Comparison of ENCODE assay signal across 15 cellular contexts in genomic region chr4:47011189-47011518, GRCh38. TPM values are rescaled to one million over a fixed set of nuclear protein-coding genes. Genes with fewer than 3 reads are reported as not detected.
DNase-seq lines count a peak whose midpoint lies in the region; ATAC-seq and TF ChIP-seq lines count a peak whose summit lies in the region.
"Had no signal": no experiment of that assay in that cellular context is flagged by ENCODE, and none has a peak within 500 bp of the region (broad histone marks: within the 10 kb centered on the region; RNA-seq: fewer than 3 reads in every experiment).

No MANE protein-coding gene starts in this region.

- no peaks in the 10 kb centered on the region for H3K9me2 ChIP-seq in SK-N-SH
- H3K9me2 ChIP-seq in MM.1S (replicated peaks; ENCODE audit: insufficient read depth, low read length): no peaks in the 10 kb centered on the region

- H3K9me3 ChIP-seq in SK-N-SH (no peaks in the 10 kb centered on the region), MM.1S (replicated peaks; ENCODE audit: insufficient read depth, low read length) (no peaks in the 10 kb centered on the region)
- no peaks in the 10 kb centered on the region for H3K9me3 ChIP-seq in CD8-positive, alpha-beta memory T cell (ENCODE audit: low read length)
- H3K9me3 ChIP-seq: transverse colon had no signal

- WGBS in SK-N-SH (ENCODE audit: low lambda C conversion rate): 0% methylated on average over 1 of the region's 1 CpG

- H4K20me1 ChIP-seq in SK-N-SH (ENCODE audit: insufficient read depth) (no peaks in the 10 kb centered on the region), MM.1S (ENCODE audit: insufficient read depth, low read length) (no peaks in the 10 kb centered on the region)

- H3F3A ChIP-seq in SK-N-SH (replicated peaks; ENCODE audit: insufficient read depth) (no peaks in the 10 kb centered on the region), MM.1S (ENCODE audit: insufficient read depth, low read length) (no peaks in the 10 kb centered on the region)

- 0 out of 4 replicates have a peak overlapping the region, but pooled peaks of 1 of the 2 experiments have one; percentile 17 for H3K4me3 ChIP-seq in SK-N-SH (ENCODE audit: low read depth in 2 of 2, low read length in 1 of 2)
- H3K4me3 ChIP-seq in CD8-positive, alpha-beta memory T cell (ENCODE audit: low read length): peak overlapping the region; percentile 9
- H3K4me3 ChIP-seq in MM.1S (ENCODE audit: low read length): no peak overlapping the region; the same call in 1 of the 2 replicates
- H3K4me3 ChIP-seq in epithelial cell of proximal tubule (ENCODE audit: low read depth, low read length): peak overlapping the region; percentile 17
- H3K4me3 ChIP-seq: lung, transverse colon had no signal

- H3K4me1 Mint-ChIP-seq in CD8-positive, alpha-beta memory T cell: peaks cover 14 to 28% (median 24%) of the 10 kb centered on the region in 3 donors

- H3K27ac ChIP-seq in SK-N-SH (ENCODE audit: low read depth in 2 of 2, low read length in 1 of 2) (no peak overlapping the region), MM.1S (ENCODE audit: low read length) (no peak overlapping the region), RWPE1 (no peak overlapping the region)
- no peak overlapping the region for H3K27ac ChIP-seq in CD8-positive, alpha-beta memory T cell (ENCODE audit: low read depth, low read length)
- H3K27ac ChIP-seq: transverse colon, VCaP had no signal

- peaks cover 0 to 2% (median 0%) of the 10 kb centered on the region in 3 donors for H3K36me3 Mint-ChIP-seq in CD8-positive, alpha-beta memory T cell

- CTCF ChIA-PET in SK-N-SH (lab: Yijun Ruan, JAX): no interaction called here
- CTCF ChIA-PET in CD8-positive, alpha-beta memory T cell (lab: Charles Lee): interaction anchor here (1.5 kb wide), 1 partner anchor 13 kb away, joined by 3 read pairs; no protein-coding TSS in a partner anchor
- CTCF ChIA-PET in RWPE1 (lab: Yijun Ruan, JAX): interaction anchor here (0.6 to 0.7 kb wide), 2 partner anchors 191 to 316 kb away, joined by 4 to 7 read pairs; no protein-coding TSS in a partner anchor

- TF ChIP-seq EP300 in SK-N-SH (IDR thresholded peaks at IDR 0.05; ENCODE audit: borderline replicate concordance in 1 of 2, low read depth in 1 of 2, low read length in 1 of 2): no peak

- POLR2A ChIA-PET in SK-N-SH (lab: Yijun Ruan, JAX) (no interaction called here), RWPE1 (lab: Yijun Ruan, JAX; ENCODE audit: low non-redundant PET) (no interaction called here)
- POLR2A ChIA-PET in CD8-positive, alpha-beta memory T cell (lab: Charles Lee): no interaction called here

- H3K27me3 ChIP-seq in SK-N-SH (ENCODE audit: insufficient read depth) (no peaks in the 10 kb centered on the region; the same call in 1 of the 2 replicates), MM.1S (replicated peaks; ENCODE audit: insufficient read depth, low read length) (no peaks in the 10 kb centered on the region)
- no peaks in the 10 kb centered on the region for H3K27me3 ChIP-seq in CD8-positive, alpha-beta memory T cell (ENCODE audit: insufficient read depth, low read length, poor library complexity, severe bottlenecking)
- H3K27me3 ChIP-seq: transverse colon had no signal

- H2AFZ ChIP-seq in SK-N-SH (ENCODE audit: low read depth): no peak overlapping the region
- H2AFZ ChIP-seq in MM.1S (ENCODE audit: low read length): peak overlapping the region; percentile 74

- no peaks in the 10 kb centered on the region for H3K4me1 ChIP-seq in SK-N-SH (ENCODE audit: control insufficient read depth in 1 of 2, insufficient read depth in 2 of 2, low read depth in 1 of 2, low read length in 1 of 2)
- H3K4me1 ChIP-seq in CD8-positive, alpha-beta memory T cell (ENCODE audit: insufficient read depth, low read length): peaks cover 12% of the 10 kb centered on the region
- peaks cover 12% of the 10 kb centered on the region for H3K4me1 ChIP-seq in MM.1S (ENCODE audit: low read length)

- H3K27ac Mint-ChIP-seq in CD8-positive, alpha-beta memory T cell: peak overlapping the region; percentile 32 to 92 (median 76)

- no peak for TF ChIP-seq RAD21 in SK-N-SH (IDR thresholded peaks at IDR 0.05; ENCODE audit: low read length)

- no peak for ATAC-seq in SK-N-SH treated with all-trans-retinoic acid at 6 μM for 48 hours
- ATAC-seq: Right ventricle myocardium inferior had no signal

- peaks cover 0 to 2% of the 10 kb centered on the region in 2 donors for H3K27me3 Mint-ChIP-seq in CD8-positive, alpha-beta memory T cell

- peak overlapping the region in 5 of 7 donors; percentile 46 to 78 (median 70) for H3K4me3 Mint-ChIP-seq in CD8-positive, alpha-beta memory T cell

- H3K4me2 ChIP-seq in SK-N-SH: peak overlapping the region; percentile 54
- peak overlapping the region; percentile 60 for H3K4me2 ChIP-seq in MM.1S (ENCODE audit: low read depth, low read length)

- H3K79me2 ChIP-seq in SK-N-SH (ENCODE audit: insufficient read depth) (no peaks in the 10 kb centered on the region), MM.1S (ENCODE audit: low read length) (no peaks in the 10 kb centered on the region)

- H3K36me3 ChIP-seq in SK-N-SH (replicated peaks in 1 of 2; ENCODE audit: control insufficient read depth in 1 of 2, insufficient read depth in 2 of 2, low read length in 1 of 2) (no peaks in the 10 kb centered on the region), MM.1S (replicated peaks; ENCODE audit: insufficient read depth, low read length) (no peaks in the 10 kb centered on the region)
- H3K36me3 ChIP-seq in CD8-positive, alpha-beta memory T cell (ENCODE audit: insufficient read depth, low read length): no peaks in the 10 kb centered on the region
- H3K36me3 ChIP-seq: transverse colon had no signal

- H3K9me3 Mint-ChIP-seq in CD8-positive, alpha-beta memory T cell: peaks cover 0 to 2% (median 0%) of the 10 kb centered on the region in 5 donors

- DNase-seq in SK-N-SH: no peak
- no peak for DNase-seq in CD8-positive, alpha-beta memory T cell
- DNase-seq in MM.1S: no peak
- no peak for DNase-seq in epithelial cell of proximal tubule (ENCODE audit: low read depth)
- no peak for DNase-seq in RWPE1 (ENCODE audit: low spot score)
- no peak for DNase-seq in NOMO-1 (lab: John Stamatoyannopoulos, UW; ENCODE audit: unreplicated experiment in 2 of 2)
- no peak for DNase-seq in SKM-1 (lab: John Stamatoyannopoulos, UW; ENCODE audit: unreplicated experiment)
- DNase-seq: NCI-H146, NCI-H526, nucleus accumbens, transverse colon had no signal

- TF ChIP-seq CTCF in SK-N-SH (IDR thresholded peaks at IDR 0.05) (no peak), MM.1S (IDR thresholded peaks at IDR 0.05; ENCODE audit: low read length) (no peak), epithelial cell of proximal tubule (conservative IDR thresholded peaks at IDR 0.05; ENCODE audit: low read depth, low read length) (no peak), RWPE1 (conservative IDR thresholded peaks at IDR 0.05; ENCODE audit: low read depth) (no peak)

- no peak overlapping the region for H3K9ac ChIP-seq in SK-N-SH
- H3K9ac ChIP-seq in MM.1S (ENCODE audit: low read length): no peak overlapping the region

TF ChIP-seq in SK-N-SH, 30 proteins besides CTCF, POLR2A, EP300 and RAD21:
- TF ChIP-seq USF2 (IDR thresholded peaks at IDR 0.05; ENCODE audit: borderline replicate concordance, low read depth, low read length): no peak

TF ChIP-seq in SK-N-SH treated with all-trans-retinoic acid at 6 μM for 48 hours, 23 proteins besides CTCF, POLR2A, EP300 and RAD21:
- TF ChIP-seq RARB (CRISPR knock-in tag; IDR thresholded peaks at IDR 0.05): no peak
- TF ChIP-seq PATZ1 (CRISPR knock-in tag; IDR thresholded peaks at IDR 0.05; ENCODE audit: borderline replicate concordance): no peak
- no peak for TF ChIP-seq BACH2 (CRISPR knock-in tag; IDR thresholded peaks at IDR 0.05; ENCODE audit: borderline replicate concordance)
- TF ChIP-seq SNAI2 (CRISPR knock-in tag; IDR thresholded peaks at IDR 0.05): no peak

RNA-seq across cellular contexts. Expression of gene GABRA4, which starts 17.8 kb away (rescaled TPM):
- not detected in 2 replicates for polyA plus RNA-seq in SK-N-SH (2012; rRNA removed)
- polyA plus RNA-seq in SK-N-SH (2012; cell fraction: cytosol; rRNA removed): not detected in 2 replicates
- not detected in 2 replicates for polyA plus RNA-seq in SK-N-SH (2012; cell fraction: nucleus; rRNA removed)
- total RNA-seq in CD8-positive, alpha-beta memory T cell: not detected
- not detected for polyA plus RNA-seq in CD8-positive, alpha-beta memory T cell
- not detected in 2 replicates for total RNA-seq in epithelial cell of proximal tubule
- polyA plus RNA-seq: lung had no signal

RNA-seq across cellular contexts. Expression of gene GABRB1, which starts 20.2 kb away (rescaled TPM):
- polyA plus RNA-seq in SK-N-SH (2012; rRNA removed): not detected in 2 replicates
- polyA plus RNA-seq in SK-N-SH (2012; cell fraction: cytosol; rRNA removed): not detected in 2 replicates
- polyA plus RNA-seq in SK-N-SH (2012; cell fraction: nucleus; rRNA removed): 0.15 TPM in 1 of 2 replicates, not detected in the other
- total RNA-seq in CD8-positive, alpha-beta memory T cell: not detected
- polyA plus RNA-seq in CD8-positive, alpha-beta memory T cell: not detected
- total RNA-seq in epithelial cell of proximal tubule: 0.14 and 0.29 TPM in 2 replicates
- polyA plus RNA-seq: lung had no signal
